ENCODE assay signal across 25 cellular contexts in genomic region chr19:45265375-45265774, GRCh38. TPM values are rescaled to one million over a fixed set of nuclear protein-coding genes. Genes with fewer than 3 reads are reported as not detected.
"Had no signal": no experiment of that assay in that cellular context is flagged by ENCODE, and none has a peak within 500 bp of the region (broad histone marks: within the 10 kb centered on the region; RNA-seq: fewer than 3 reads in every experiment).

No MANE protein-coding gene starts in this region.

- H3K4me3 Mint-ChIP-seq: activated CD4-positive, alpha-beta T cell treated with anti-CD3 and anti-CD28 coated beads, Interleukin-2, amount 10 ng/mL, durations not matched to agents 7 days and 5 days; activated CD8-positive, alpha-beta T cell treated with anti-CD3 and anti-CD28 coated beads, Interleukin-2, amount 10 ng/mL, durations not matched to agents 7 days and 5 days; activated naive CD8-positive, alpha-beta T cell; endodermal cell; natural killer cell treated with Interleukin-12 subunit alpha and Interleukin-12 subunit beta and Interleukin-15 and Interleukin-18, amount 100 ng/mL, for 72 hours; T-helper 2 cell treated with Interferon-gamma antibody and Interleukin-4, amounts not matched to agents 5 μg/mL and 100 μg/mL, for 36 hours had no signal

- H3K27me3 ChIP-seq: breast epithelium, colonic mucosa, heart left ventricle, upper lobe of right lung had no signal

- H3K27me3 Mint-ChIP-seq: activated CD4-positive, alpha-beta T cell treated with anti-CD3 and anti-CD28 coated beads, Interleukin-2, amount 10 ng/mL, durations not matched to agents 7 days and 5 days; activated naive CD8-positive, alpha-beta T cell; natural killer cell treated with Interleukin-12 subunit alpha and Interleukin-12 subunit beta and Interleukin-15 and Interleukin-18, amount 100 ng/mL, for 72 hours had no signal

- H3K27ac Mint-ChIP-seq: activated CD4-positive, alpha-beta T cell treated with anti-CD3 and anti-CD28 coated beads, Interleukin-2, amount 10 ng/mL, durations not matched to agents 7 days and 5 days; activated CD8-positive, alpha-beta T cell treated with anti-CD3 and anti-CD28 coated beads, Interleukin-2, amount 10 ng/mL, durations not matched to agents 7 days and 5 days; activated naive CD8-positive, alpha-beta T cell; endodermal cell; natural killer cell treated with Interleukin-12 subunit alpha and Interleukin-12 subunit beta and Interleukin-15 and Interleukin-18, amount 100 ng/mL, for 72 hours; T-helper 2 cell treated with Interferon-gamma antibody and Interleukin-4, amounts not matched to agents 5 μg/mL and 100 μg/mL, for 36 hours had no signal

- H3K9me3 ChIP-seq: breast epithelium, colonic mucosa, heart left ventricle, prostate gland, upper lobe of right lung had no signal

- DNase-seq: activated CD4-positive, alpha-beta T cell treated with anti-CD3 and anti-CD28 coated beads, Interleukin-2, amount 10 ng/mL, durations not matched to agents 7 days and 5 days; activated CD8-positive, alpha-beta T cell treated with anti-CD3 and anti-CD28 coated beads, Interleukin-2, amount 10 ng/mL, durations not matched to agents 7 days and 5 days; activated gamma-delta T cell treated with Interleukin-2 at 50 U/mL for 16 hours; activated T-cell treated with anti-CD3 and anti-CD28 coated beads, Interleukin-2, amount 50 U/mL, for 1 hour; amniotic stem cell; colonic mucosa; endodermal cell; heart left ventricle; islet precursor cell; left cardiac atrium; nucleus accumbens; stimulated activated CD4-positive, alpha-beta T cell treated with anti-CD3 and anti-CD28 coated beads, Interleukin-2, amount 100 ng/mL, for 48 hours; stimulated activated CD8-positive, alpha-beta memory T cell treated with anti-CD3 and anti-CD28 coated beads, Interleukin-4, amount 100 ng/mL, for 48 hours; stimulated activated naive CD4-positive, alpha-beta T cell; upper lobe of right lung had no signal

- H3K36me3 ChIP-seq: breast epithelium, colonic mucosa, prostate gland had no signal

- ATAC-seq: activated CD4-positive, CD25-positive, alpha-beta regulatory T cell treated with anti-CD3 and anti-CD28 coated beads, Interleukin-2, amount 50 U/mL, for 24 hours; activated CD8-positive, alpha-beta T cell treated with anti-CD3 and anti-CD28 coated beads, Interleukin-2, amount 10 ng/mL, durations not matched to agents 7 days and 5 days had no signal

- H3K27ac ChIP-seq: breast epithelium, colonic mucosa, epithelial cell of prostate, heart left ventricle, prostate gland, upper lobe of right lung, VCaP had no signal

- H3K4me3 ChIP-seq: breast epithelium, colonic mucosa, heart left ventricle, prostate gland, upper lobe of right lung had no signal

- H3K9me3 Mint-ChIP-seq: activated CD4-positive, alpha-beta T cell treated with anti-CD3 and anti-CD28 coated beads, Interleukin-2, amount 10 ng/mL, durations not matched to agents 7 days and 5 days; endodermal cell; natural killer cell treated with Interleukin-12 subunit alpha and Interleukin-12 subunit beta and Interleukin-15 and Interleukin-18, amount 100 ng/mL, for 72 hours; T-helper 2 cell treated with Interferon-gamma antibody and Interleukin-4, amounts not matched to agents 5 μg/mL and 100 μg/mL, for 36 hours had no signal

- H3K4me1 Mint-ChIP-seq: activated CD4-positive, alpha-beta T cell treated with anti-CD3 and anti-CD28 coated beads, Interleukin-2, amount 10 ng/mL, durations not matched to agents 7 days and 5 days had no signal

- H3K4me1 ChIP-seq: breast epithelium, colonic mucosa, heart left ventricle, prostate gland, upper lobe of right lung had no signal

- H3K36me3 Mint-ChIP-seq: activated naive CD8-positive, alpha-beta T cell; natural killer cell treated with Interleukin-12 subunit alpha and Interleukin-12 subunit beta and Interleukin-15 and Interleukin-18, amount 100 ng/mL, for 72 hours had no signal

RNA-seq across cellular contexts. Expression of gene EXOC3L2, which starts 20.2 kb away (rescaled TPM):
- total RNA-seq: activated CD4-positive, alpha-beta T cell treated with anti-CD3 and anti-CD28 coated beads, Interleukin-2, amount 10 ng/mL, durations not matched to agents 7 days and 5 days; activated CD8-positive, alpha-beta T cell treated with anti-CD3 and anti-CD28 coated beads, Interleukin-2, amount 10 ng/mL, durations not matched to agents 7 days and 5 days; fibroblast of villous mesenchyme; natural killer cell treated with Interleukin-12 subunit alpha and Interleukin-12 subunit beta and Interleukin-15 and Interleukin-18, amount 100 ng/mL, for 72 hours had no signal

RNA-seq across cellular contexts. Expression of gene CKM, which starts 57.3 kb away (rescaled TPM):
- total RNA-seq: activated CD4-positive, alpha-beta T cell treated with anti-CD3 and anti-CD28 coated beads, Interleukin-2, amount 10 ng/mL, durations not matched to agents 7 days and 5 days; activated CD8-positive, alpha-beta T cell treated with anti-CD3 and anti-CD28 coated beads, Interleukin-2, amount 10 ng/mL, durations not matched to agents 7 days and 5 days; breast epithelium; subcutaneous adipose tissue had no signal
